Comparison of ENCODE assay signal across 16 cellular contexts in genomic region chr2:136125226-136125625, GRCh38. TPM values are rescaled to one million over a fixed set of nuclear protein-coding genes. Genes with fewer than 3 reads are reported as not detected.
DNase-seq lines count a peak whose midpoint lies in the region; TF ChIP-seq lines count a peak whose summit lies in the region.
"Had no signal": no experiment of that assay in that cellular context is flagged by ENCODE, and none has a peak within 500 bp of the region (broad histone marks: within the 10 kb centered on the region; RNA-seq: fewer than 3 reads in every experiment).

No MANE protein-coding gene starts in this region.

- H3K36me3 ChIP-seq in OCI-LY1 (ENCODE audit: insufficient read depth, low read length) (no peaks in the 10 kb centered on the region), thymus (ENCODE audit: control insufficient read depth, insufficient read depth) (no peaks in the 10 kb centered on the region)
- no peaks in the 10 kb centered on the region for H3K36me3 ChIP-seq in effector memory CD4-positive, alpha-beta T cell (ENCODE audit: control insufficient read depth, insufficient read depth, low read length)
- H3K36me3 ChIP-seq: lower lobe of right lung, uterus had no signal

- CTCF ChIA-PET in activated naive CD4-positive, alpha-beta T cell treated with anti-CD3 and anti-CD28 coated beads for 36 hours (lab: Charles Lee), result interaction anchor here (0.7 to 1.3 kb wide), 4 partner anchors 76 to 259 kb away, joined by 3 to 5 read pairs (median 4); no protein-coding TSS in a partner anchor

- H3K9ac ChIP-seq in OCI-LY1 (ENCODE audit: low read length), result no peak overlapping the region

- H4K20me1 ChIP-seq in OCI-LY1 (ENCODE audit: insufficient read depth, low read length), result no peaks in the 10 kb centered on the region

- H3F3A ChIP-seq in OCI-LY1 (ENCODE audit: insufficient read depth, low read length), result no peaks in the 10 kb centered on the region; the same call in 1 of the 2 replicates

- no peaks in the 10 kb centered on the region for H3K9me3 Mint-ChIP-seq in activated naive CD4-positive, alpha-beta T cell treated with anti-CD3 and anti-CD28 coated beads for 36 hours
- H3K9me3 Mint-ChIP-seq: H9, neural crest cell had no signal

- H3K79me2 ChIP-seq in OCI-LY1 (ENCODE audit: insufficient read depth, low read length), result no peaks in the 10 kb centered on the region

- H3K4me2 ChIP-seq in OCI-LY1 (ENCODE audit: low read length), result peak overlapping the region; percentile 48

- H3K9me2 ChIP-seq in OCI-LY1 (ENCODE audit: low read depth, low read length), result no peaks in the 10 kb centered on the region

- no peaks in the 10 kb centered on the region for H3K36me3 Mint-ChIP-seq in activated naive CD4-positive, alpha-beta T cell treated with anti-CD3 and anti-CD28 coated beads for 36 hours (ENCODE audit: low read depth)

- DNase-seq in activated naive CD4-positive, alpha-beta T cell treated with anti-CD3 and anti-CD28 coated beads for 36 hours, result no peak
- DNase-seq in activated naive CD4-positive, alpha-beta T cell treated with anti-CD3 and anti-CD28 coated beads, Interleukin-2, amount 50 U/mL, for 16 hours, result no peak
- no peak for DNase-seq in effector memory CD4-positive, alpha-beta T cell
- DNase-seq in SW480 (ENCODE audit: low spot score) (no peak), NCI-H187 (lab: John Stamatoyannopoulos, UW) (no peak), medulla oblongata (ENCODE audit: extremely low spot score) (no peak)
- DNase-seq: caudate nucleus; H9; lower lobe of right lung; stimulated activated CD4-positive, alpha-beta T cell treated with anti-CD3 and anti-CD28 coated beads, Interleukin-4, amount 100 ng/mL, for 24 hours; uterus had no signal

- H3K27ac ChIP-seq in OCI-LY1 (ENCODE audit: low read depth, low read length, poor library complexity, severe bottlenecking) (peak overlapping the region; percentile 36), thymus (ENCODE audit: low read depth) (peak overlapping the region; percentile 70)
- H3K27ac ChIP-seq in effector memory CD4-positive, alpha-beta T cell (ENCODE audit: insufficient read depth, low read length, poor library complexity, severe bottlenecking), result peak overlapping the region; percentile 30
- H3K27ac ChIP-seq: lower lobe of right lung, uterus had no signal

- H3K4me1 Mint-ChIP-seq in activated naive CD4-positive, alpha-beta T cell treated with anti-CD3 and anti-CD28 coated beads for 36 hours (ENCODE audit: low read depth), result peaks cover 89% of the 10 kb centered on the region

- H3K4me3 Mint-ChIP-seq in activated naive CD4-positive, alpha-beta T cell treated with anti-CD3 and anti-CD28 coated beads for 36 hours, result peak overlapping the region; percentile 7
- H3K4me3 Mint-ChIP-seq: neural crest cell had no signal

- H3K4me3 ChIP-seq in OCI-LY1 (ENCODE audit: low read depth, low read length, poor library complexity, severe bottlenecking) (peak overlapping the region; percentile 1), thymus (ENCODE audit: low read length) (peak overlapping the region; percentile 36)
- no peak overlapping the region for H3K4me3 ChIP-seq in effector memory CD4-positive, alpha-beta T cell (ENCODE audit: insufficient read depth, low read depth, low read length, poor library complexity, severe bottlenecking)
- H3K4me3 ChIP-seq: lower lobe of right lung, uterus had no signal

- H3K9me3 ChIP-seq in OCI-LY1 (ENCODE audit: low read length), result no peaks in the 10 kb centered on the region
- H3K9me3 ChIP-seq in effector memory CD4-positive, alpha-beta T cell (ENCODE audit: control insufficient read depth, low read length), result no peaks in the 10 kb centered on the region
- H3K9me3 ChIP-seq in thymus (ENCODE audit: control insufficient read depth), result no peaks in the 10 kb centered on the region
- H3K9me3 ChIP-seq: lower lobe of right lung, uterus had no signal

- H3K27me3 Mint-ChIP-seq in activated naive CD4-positive, alpha-beta T cell treated with anti-CD3 and anti-CD28 coated beads for 36 hours (ENCODE audit: low read depth), result no peaks in the 10 kb centered on the region

- H2AFZ ChIP-seq in OCI-LY1 (ENCODE audit: low read length), result no peak overlapping the region

- peaks cover 75% of the 10 kb centered on the region for H3K4me1 ChIP-seq in OCI-LY1 (ENCODE audit: insufficient read depth, low read length, severe bottlenecking)
- H3K4me1 ChIP-seq in effector memory CD4-positive, alpha-beta T cell (ENCODE audit: control insufficient read depth, insufficient read depth, low read length, poor library complexity, severe bottlenecking), result peaks cover 44% of the 10 kb centered on the region
- peaks cover 62% of the 10 kb centered on the region for H3K4me1 ChIP-seq in thymus (ENCODE audit: control insufficient read depth, insufficient read depth, low read length)
- H3K4me1 ChIP-seq: uterus had no signal

- H3K27me3 ChIP-seq in OCI-LY1 (ENCODE audit: insufficient read depth, low read length) (no peaks in the 10 kb centered on the region), thymus (ENCODE audit: control insufficient read depth, insufficient read depth) (no peaks in the 10 kb centered on the region)
- H3K27me3 ChIP-seq in effector memory CD4-positive, alpha-beta T cell (replicated peaks; ENCODE audit: control insufficient read depth, insufficient read depth, low read length, poor library complexity, severe bottlenecking), result no peaks in the 10 kb centered on the region

- no peak for TF ChIP-seq CTCF in OCI-LY1 (IDR thresholded peaks at IDR 0.05; ENCODE audit: low read length)

- intact Hi-C loops in activated naive CD4-positive, alpha-beta T cell treated with anti-CD3 and anti-CD28 coated beads for 36 hours (cut with micrococcal nuclease), result no loop called here

- H3K27ac Mint-ChIP-seq in activated naive CD4-positive, alpha-beta T cell treated with anti-CD3 and anti-CD28 coated beads for 36 hours, result no peak overlapping the region

- WGBS in thymus, result 5% methylated on average over 6 of the region's 6 CpGs

RNA-seq across cellular contexts. Expression of gene CXCR4, which starts 7.3 kb away (rescaled TPM):
- total RNA-seq in activated naive CD4-positive, alpha-beta T cell treated with anti-CD3 and anti-CD28 coated beads for 36 hours, result 10 to 100 TPM; 70.2 to 72.6 TPM
- 942 TPM for polyA plus RNA-seq in thymus
- total RNA-seq: fibroblast of villous mesenchyme, LHCN-M2 had no signal
